Comparison of ENCODE assay signal across 11 cellular contexts in the genomic region with DNA sequence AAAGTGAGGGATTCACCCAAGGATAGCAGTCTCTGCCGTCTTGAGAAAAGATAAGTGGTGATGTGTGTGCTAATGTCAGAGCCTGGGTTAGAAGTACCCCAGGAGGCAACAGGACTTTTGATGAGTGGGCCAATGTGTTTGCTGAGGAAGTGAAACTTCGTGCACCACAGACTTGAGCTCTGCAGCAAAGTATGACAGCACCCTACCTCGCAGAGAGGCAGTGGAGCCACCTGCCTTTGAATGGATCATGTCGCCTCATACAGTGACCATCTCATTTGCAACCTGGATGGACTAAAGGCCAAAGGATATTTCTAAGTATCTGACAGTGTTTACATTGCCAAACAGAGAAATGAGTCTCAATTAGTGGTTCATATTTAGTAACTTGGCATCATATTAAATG.
A peak's percentile ranks its signal among the peaks of the same experiment; 100 is the strongest.
DNase-seq lines count a peak whose midpoint lies in the region; ATAC-seq, FAIRE-seq and TF ChIP-seq lines count a peak whose summit lies in the region.
"Had no signal": no experiment of that assay in that cellular context is flagged by ENCODE, and none has a peak within 500 bp of the region (broad histone marks: within the 10 kb centered on the region; RNA-seq: fewer than 3 reads in every experiment).

No MANE protein-coding gene starts in this region.

- no peaks in the 10 kb centered on the region for H4K20me1 ChIP-seq in H1 (replicated peaks in 1 of 2; ENCODE audit: control insufficient read depth in 1 of 2, insufficient read depth in 2 of 2, low read length in 2 of 2)

- FAIRE-seq in H1 (lab: Jason Lieb, UNC): no peak

- H3K23ac ChIP-seq in H1 (ENCODE audit: insufficient read length): no peak overlapping the region

- CTCF ChIA-PET in H1 (lab: Charles Lee; ENCODE audit: partially characterized antibody): no interaction called here

- H3K79me2 ChIP-seq in H1 (ENCODE audit: control insufficient read depth in 1 of 2, insufficient read depth in 2 of 2, low read length in 2 of 2): no peaks in the 10 kb centered on the region
- H3K79me2 ChIP-seq: parathyroid adenoma had no signal

- H3K4me1 ChIP-seq in H1 (replicated peaks in 1 of 4; ENCODE audit: control insufficient read depth in 3 of 4, insufficient read depth in 4 of 4, low read length in 3 of 4): peaks cover 0 to under 1% (median 0%) of the 10 kb centered on the region in 4 experiments; a peak in 1 of 7 replicates
- H3K4me1 ChIP-seq: heart left ventricle, parathyroid adenoma had no signal

- H4K8ac ChIP-seq in H1 (ENCODE audit: extremely low read depth, insufficient read depth, low read length): no peak overlapping the region

- H3K23me2 ChIP-seq in H1 (ENCODE audit: low read depth, low read length): no peaks in the 10 kb centered on the region

- no peak overlapping the region for H4K91ac ChIP-seq in H1 (replicated peaks; ENCODE audit: insufficient read length, low read length)

- H2BK5ac ChIP-seq in H1 (ENCODE audit: low read depth, low read length): no peak overlapping the region

- ATAC-seq in GM18867 (IDR thresholded peaks at IDR 0.05; ENCODE audit: unreplicated experiment): peak; percentile 100
- peak; percentile 78 for ATAC-seq in GM21528 (IDR thresholded peaks at IDR 0.05; ENCODE audit: low FRiP score, unreplicated experiment)
- ATAC-seq in HG03139 (IDR thresholded peaks at IDR 0.05; ENCODE audit: unreplicated experiment): peak; percentile 100
- ATAC-seq: heart left ventricle had no signal

- no peak overlapping the region for H3K4me3 ChIP-seq in H1 (ENCODE audit: extremely low read depth in 1 of 4, insufficient read depth in 2 of 4, low read depth in 3 of 4, low read length in 4 of 4)
- H3K4me3 ChIP-seq: heart left ventricle had no signal

- no peak overlapping the region for H2BK12ac ChIP-seq in H1 (ENCODE audit: low read depth, low read length)

- no peak overlapping the region for H4K5ac ChIP-seq in H1 (ENCODE audit: insufficient read length, low read depth, low read length)

- no peak overlapping the region for H3K4ac ChIP-seq in H1 (replicated peaks; ENCODE audit: insufficient read length, low read depth, low read length)

- no peaks in the 10 kb centered on the region for H3K79me1 ChIP-seq in H1 (ENCODE audit: low read depth, low read length)

- no peak overlapping the region for H2AK5ac ChIP-seq in H1 (ENCODE audit: low read depth, low read length)

- TF ChIP-seq CTCF in H1 (IDR thresholded peaks at IDR 0.05; ENCODE audit: control extremely low read depth in 1 of 3, insufficient read depth in 1 of 3, low read depth in 1 of 3, low read length in 3 of 3): no peak

- no peak overlapping the region for H3K14ac ChIP-seq in H1 (ENCODE audit: insufficient read length)

- H3K56ac ChIP-seq in H1 (replicated peaks; ENCODE audit: insufficient read length, low read depth, low read length): no peak overlapping the region

- H3K27me3 ChIP-seq in H1 (replicated peaks in 1 of 4; ENCODE audit: control insufficient read depth in 3 of 4, extremely low read depth in 1 of 4, insufficient read depth in 3 of 4, low read length in 3 of 4): no peaks in the 10 kb centered on the region
- H3K27me3 ChIP-seq: heart left ventricle had no signal

- H3K36me3 ChIP-seq in H1 (ENCODE audit: control insufficient read depth in 2 of 4, insufficient read depth in 4 of 4, low read length in 3 of 4): no peaks in the 10 kb centered on the region
- H3K36me3 ChIP-seq: heart left ventricle had no signal

- H3K9ac ChIP-seq in H1 (replicated peaks in 1 of 4; ENCODE audit: extremely low read depth in 1 of 4, low read depth in 3 of 4, low read length in 3 of 4): no peak overlapping the region
- H3K9ac ChIP-seq: parathyroid adenoma had no signal

- no peak overlapping the region for H3K18ac ChIP-seq in H1 (ENCODE audit: extremely low read depth, low read length)

- H2BK120ac ChIP-seq in H1 (replicated peaks; ENCODE audit: low read depth, low read length): no peak overlapping the region

- H2BK20ac ChIP-seq in H1 (ENCODE audit: low read length): 0 out of 2 replicates have a peak overlapping the region, but pooled peaks have one; percentile 19

- TF ChIP-seq EP300 in H1 (IDR thresholded peaks at IDR 0.05; ENCODE audit: borderline replicate concordance in 1 of 2, low read depth in 2 of 2, low read length in 2 of 2): no peak

- H3K27ac ChIP-seq in H1 (ENCODE audit: low read depth, low read length): no peak overlapping the region
- H3K27ac ChIP-seq: heart left ventricle, parathyroid adenoma had no signal

- H2BK15ac ChIP-seq in H1 (ENCODE audit: low read length): no peak overlapping the region

- no peak for TF ChIP-seq POLR2A in H1 (IDR thresholded peaks at IDR 0.05; ENCODE audit: control extremely low read depth in 1 of 2, low read depth in 2 of 2, low read length in 2 of 2)

- DNase-seq in H1 (ENCODE audit: low read depth in 1 of 2, low spot score in 2 of 2) (no peak), midbrain (lab: John Stamatoyannopoulos, UW) (no peak), GF-D8 (lab: John Stamatoyannopoulos, UW) (no peak), HK-2 (ENCODE audit: unreplicated experiment) (no peak)
- DNase-seq in stimulated activated CD4-positive, alpha-beta T cell treated with anti-CD3 and anti-CD28 coated beads, Interleukin-4, amount 100 ng/mL, for 24 hours: no peak
- DNase-seq: heart left ventricle, T-helper 1 cell had no signal

- no peak for TF ChIP-seq RAD21 in H1 (IDR thresholded peaks at IDR 0.05 in 1 of 2, conservative IDR thresholded peaks at IDR 0.05 in 1 of 2; ENCODE audit: low read depth in 2 of 2, low read length in 2 of 2)

- WGBS in H1 (ENCODE audit: extremely low coverage in 1 of 2, insufficient coverage in 1 of 2, insufficient read length in 1 of 2, insufficient replicate concordance in 2 of 2, low coverage in 1 of 2, low lambda C conversion rate in 2 of 2, missing lambda C conversion rate in 1 of 2), 2 experiments: 89% methylated on average over 4 of the region's 4 CpGs; no CpG with 5 or more reads in 1 of the 2 experiments

- no peak overlapping the region for H3K4me2 ChIP-seq in H1 (ENCODE audit: insufficient read depth in 1 of 2, low read depth in 2 of 2, low read length in 2 of 2)

- H3K9me3 ChIP-seq in H1 (ENCODE audit: insufficient read depth in 2 of 2, low read depth in 1 of 2, low read length in 1 of 2): 0 out of 4 replicates have a peak, but pooled peaks cover 0 to 2% of the 10 kb centered on the region in 2 experiments

- POLR2A ChIA-PET in H1 (lab: Charles Lee; ENCODE audit: partially characterized antibody): no interaction called here

- no peak overlapping the region for H2AFZ ChIP-seq in H1 (ENCODE audit: low read length)
- H2AFZ ChIP-seq: parathyroid adenoma had no signal

TF ChIP-seq in H1, 55 proteins besides CTCF, POLR2A, EP300 and RAD21:
- TF ChIP-seq CEBPB (IDR thresholded peaks at IDR 0.05; ENCODE audit: low read depth, low read length): no peak
- no peak for TF ChIP-seq KDM4A (IDR thresholded peaks at IDR 0.05; ENCODE audit: low read depth, low read length, severe bottlenecking)
- TF ChIP-seq MAFK (IDR thresholded peaks at IDR 0.05; ENCODE audit: low read depth, low read length): no peak
- no peak for TF ChIP-seq SIRT6 (IDR thresholded peaks at IDR 0.05; ENCODE audit: low read length)
- TF ChIP-seq NANOG (IDR thresholded peaks at IDR 0.05; ENCODE audit: insufficient read depth, low read depth, low read length, poor library complexity, severe bottlenecking): no peak
- no peak for TF ChIP-seq TAF1 (IDR thresholded peaks at IDR 0.05; ENCODE audit: low read depth, low read length)
- no peak for TF ChIP-seq SUZ12 (IDR thresholded peaks at IDR 0.05; ENCODE audit: low read length)
- no peak for TF ChIP-seq JUN (IDR thresholded peaks at IDR 0.05; ENCODE audit: low read depth, low read length)
- TF ChIP-seq JUND (IDR thresholded peaks at IDR 0.05; ENCODE audit: low read length): no peak
- TF ChIP-seq HDAC6 (IDR thresholded peaks at IDR 0.05; ENCODE audit: low read depth, low read length): no peak
TF ChIP-seq in H1: peak in this region for 0.
